In genomic region chr14:24139272-24139934, GRCh38 we compare ENCODE assay signal across 10 cellular contexts. TPM values are rescaled to one million over a fixed set of nuclear protein-coding genes. Genes with fewer than 3 reads are reported as not detected.
A peak's percentile ranks its signal among the peaks of the same experiment; 100 is the strongest.
DNase-seq lines count a peak whose midpoint lies in the region; ATAC-seq and TF ChIP-seq lines count a peak whose summit lies in the region.
"Had no signal": no experiment of that assay in that cellular context is flagged by ENCODE, and none has a peak within 500 bp of the region (broad histone marks: within the 10 kb centered on the region; RNA-seq: fewer than 3 reads in every experiment).

No MANE protein-coding gene starts in this region.

- peak; percentile 35 for DNase-seq in activated CD4-positive, alpha-beta T cell treated with anti-CD3 and anti-CD28 coated beads, Interleukin-2, amount 10 ng/mL, durations not matched to agents 7 days and 5 days
- no peak for DNase-seq in ACHN
- no peak for DNase-seq in DMS114 treated with DMSO at 0.1 percent for 48 hours (lab: John Stamatoyannopoulos, UW; ENCODE audit: unreplicated experiment)
- DNase-seq: cortex of kidney had no signal

- H3K9me3 ChIP-seq in iPS-20b (ENCODE audit: insufficient read depth, low read depth, low read length), result no peaks in the 10 kb centered on the region
- H3K9me3 ChIP-seq: thoracic aorta had no signal

- in situ Hi-C loops in ACHN (cut with HindIII; ENCODE audit: low pct_ligation_motif_present, low pct_unique_long_range_greater_than_20kb, low sequenced_read_pairs), result no loop called here

- H3K4me3 ChIP-seq in iPS-20b (ENCODE audit: low read length), result peak overlapping the region; percentile 99

- H3K9me3 Mint-ChIP-seq in activated CD4-positive, alpha-beta T cell treated with anti-CD3 and anti-CD28 coated beads, Interleukin-2, amount 10 ng/mL, durations not matched to agents 7 days and 5 days, result no peaks in the 10 kb centered on the region

- no peaks in the 10 kb centered on the region for H3K27me3 Mint-ChIP-seq in activated CD4-positive, alpha-beta T cell treated with anti-CD3 and anti-CD28 coated beads, Interleukin-2, amount 10 ng/mL, durations not matched to agents 7 days and 5 days

- CTCF ChIA-PET in activated CD4-positive, alpha-beta T cell treated with anti-CD3 and anti-CD28 coated beads, Interleukin-2, amount 10 ng/mL, durations not matched to agents 7 days and 5 days (lab: Charles Lee), result interaction anchor here (0.6 to 7.6 kb wide), 4 partner anchors 22 to 103 kb away, joined by 3 to 62 read pairs (median 4); partner anchors contain the start of genes DCAF11, IRF9, MDP1 and NRL

- H3K9ac ChIP-seq in iPS-20b (ENCODE audit: low read depth, low read length), result no peak overlapping the region

- peaks cover 63% of the 10 kb centered on the region for H3K36me3 Mint-ChIP-seq in activated CD4-positive, alpha-beta T cell treated with anti-CD3 and anti-CD28 coated beads, Interleukin-2, amount 10 ng/mL, durations not matched to agents 7 days and 5 days (ENCODE audit: low read depth)

- no peak for ATAC-seq in HG03354 (IDR thresholded peaks at IDR 0.05; ENCODE audit: poor library complexity, severe bottlenecking, unreplicated experiment)
- ATAC-seq in HG02642 (IDR thresholded peaks at IDR 0.05; ENCODE audit: poor library complexity, unreplicated experiment), result no peak

- peaks cover 62% of the 10 kb centered on the region for H3K4me1 Mint-ChIP-seq in activated CD4-positive, alpha-beta T cell treated with anti-CD3 and anti-CD28 coated beads, Interleukin-2, amount 10 ng/mL, durations not matched to agents 7 days and 5 days

- TF ChIP-seq CTCF in 22Rv1 (IDR thresholded peaks at IDR 0.05) (no peak), GM12872 (IDR thresholded peaks at IDR 0.05; ENCODE audit: insufficient read depth, low read depth, low read length) (peak; percentile 21; the same call in 2 of the 3 replicates)

- H3K36me3 ChIP-seq in iPS-20b (ENCODE audit: insufficient read depth, low read depth, low read length), result peaks cover 39% of the 10 kb centered on the region

- H3K4me3 Mint-ChIP-seq in activated CD4-positive, alpha-beta T cell treated with anti-CD3 and anti-CD28 coated beads, Interleukin-2, amount 10 ng/mL, durations not matched to agents 7 days and 5 days, result peak overlapping the region; percentile 98

- POLR2A ChIA-PET in activated CD4-positive, alpha-beta T cell treated with anti-CD3 and anti-CD28 coated beads, Interleukin-2, amount 10 ng/mL, durations not matched to agents 7 days and 5 days (lab: Charles Lee), result no interaction called here

- H3K27me3 ChIP-seq in iPS-20b (ENCODE audit: insufficient read depth, low read length), result no peaks in the 10 kb centered on the region

- peaks cover 18% of the 10 kb centered on the region for H3K4me1 ChIP-seq in iPS-20b (ENCODE audit: insufficient read depth, low read length)

- H3K27ac Mint-ChIP-seq in activated CD4-positive, alpha-beta T cell treated with anti-CD3 and anti-CD28 coated beads, Interleukin-2, amount 10 ng/mL, durations not matched to agents 7 days and 5 days, result peak overlapping the region; percentile 78

- H3K27ac ChIP-seq in 22Rv1, result peak overlapping the region; percentile 94
- no peak overlapping the region for H3K27ac ChIP-seq in iPS-20b (ENCODE audit: low read length)

RNA-seq across cellular contexts. Expression of gene EMC9, which starts 2.0 kb away (rescaled TPM):
- 10 to 100 TPM; 37.1 to 41.0 TPM for total RNA-seq in activated CD4-positive, alpha-beta T cell treated with anti-CD3 and anti-CD28 coated beads, Interleukin-2, amount 10 ng/mL, durations not matched to agents 7 days and 5 days

RNA-seq across cellular contexts. Expression of gene PSME1, which starts 3.4 kb away (rescaled TPM):
- 100 to 1,000 TPM; 498 to 547 TPM for total RNA-seq in activated CD4-positive, alpha-beta T cell treated with anti-CD3 and anti-CD28 coated beads, Interleukin-2, amount 10 ng/mL, durations not matched to agents 7 days and 5 days

RNA-seq across cellular contexts. Expression of gene PSME2, which starts 7.0 kb away (rescaled TPM):
- total RNA-seq in activated CD4-positive, alpha-beta T cell treated with anti-CD3 and anti-CD28 coated beads, Interleukin-2, amount 10 ng/mL, durations not matched to agents 7 days and 5 days, result 100 to 1,000 TPM; 644 to 698 TPM

RNA-seq across cellular contexts. Expression of gene RNF31, which starts 7.9 kb away (rescaled TPM):
- 100 to 1,000 TPM; 147 to 160 TPM for total RNA-seq in activated CD4-positive, alpha-beta T cell treated with anti-CD3 and anti-CD28 coated beads, Interleukin-2, amount 10 ng/mL, durations not matched to agents 7 days and 5 days

RNA-seq across cellular contexts. Expression of gene FITM1, which starts 8.9 kb away (rescaled TPM):
- 1 to 10 TPM; 1.9 to 2.0 TPM for total RNA-seq in activated CD4-positive, alpha-beta T cell treated with anti-CD3 and anti-CD28 coated beads, Interleukin-2, amount 10 ng/mL, durations not matched to agents 7 days and 5 days
